ENCODE assay signal across 25 cellular contexts in the genomic region with DNA sequence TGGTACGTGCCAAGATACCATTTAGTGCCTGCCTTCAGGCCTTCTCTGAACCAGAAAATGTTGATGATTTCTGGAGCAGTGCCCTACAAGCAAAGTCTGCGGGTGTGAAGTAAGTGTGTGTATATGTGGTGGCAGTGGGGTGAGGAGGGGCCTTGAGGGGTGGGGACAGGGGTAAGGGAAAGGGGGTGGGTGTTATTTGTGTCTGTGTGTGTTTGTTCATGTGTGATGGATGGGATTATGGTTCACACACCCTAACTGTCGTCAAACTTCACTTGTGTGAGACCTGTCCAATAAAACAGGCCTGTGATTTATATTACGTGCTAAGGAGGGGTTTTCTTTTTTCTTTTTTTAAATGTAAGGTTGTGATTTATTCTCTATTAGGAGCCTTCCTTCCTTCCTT.
"Had no signal": no experiment of that assay in that cellular context is flagged by ENCODE, and none has a peak within 500 bp of the region (broad histone marks: within the 10 kb centered on the region; RNA-seq: fewer than 3 reads in every experiment).

No MANE protein-coding gene starts in this region.

- H3K27ac Mint-ChIP-seq: natural killer cell; stimulated activated naive CD8-positive, alpha-beta T cell treated with anti-CD3 and anti-CD28 coated beads, Interleukin-15, amount 100 ng/mL, for 72 hours had no signal

- H3K4me3 Mint-ChIP-seq: effector memory CD8-positive, alpha-beta T cell; natural killer cell; neural crest cell; stimulated activated naive CD8-positive, alpha-beta T cell treated with anti-CD3 and anti-CD28 coated beads, Interleukin-15, amount 100 ng/mL, for 72 hours had no signal

- H3K36me3 Mint-ChIP-seq: natural killer cell had no signal

- DNase-seq: cortex of kidney; effector memory CD8-positive, alpha-beta T cell; foreskin fibroblast; heart left ventricle; left cardiac atrium; left ventricle myocardium inferior; lower lobe of right lung; natural killer cell; stimulated activated CD4-positive, alpha-beta T cell treated with anti-CD3 and anti-CD28 coated beads, Interleukin-12 subunit alpha, Interleukin-12 subunit beta, amount 100 ng/mL, for 4 hours; stimulated activated CD4-positive, alpha-beta T cell treated with anti-CD3 and anti-CD28 coated beads, Interleukin-1b, Interleukin-23, amount 100 ng/mL, for 48 hours; stimulated activated CD4-positive, alpha-beta T cell treated with anti-CD3 and anti-CD28 coated beads, Interleukin-4, amount 100 ng/mL, for 1 hour; stimulated activated CD8-positive, alpha-beta memory T cell treated with anti-CD3 and anti-CD28 coated beads, Interleukin-4, amount 100 ng/mL, for 48 hours; stimulated activated naive CD4-positive, alpha-beta T cell; stimulated activated naive CD8-positive, alpha-beta T cell treated with anti-CD3 and anti-CD28 coated beads, Interleukin-15, amount 100 ng/mL, for 72 hours; transverse colon; upper lobe of right lung; uterus had no signal

- H3K4me1 Mint-ChIP-seq: natural killer cell; neural crest cell; stimulated activated naive CD8-positive, alpha-beta T cell treated with anti-CD3 and anti-CD28 coated beads, Interleukin-15, amount 100 ng/mL, for 72 hours had no signal

- H3K4me3 ChIP-seq: gastroesophageal sphincter, heart left ventricle, hepatocyte, left ventricle myocardium inferior, lower lobe of right lung, prostate gland, right atrium auricular region, smooth muscle cell, suprapubic skin, transverse colon, upper lobe of right lung, uterus had no signal

- H3K9me3 Mint-ChIP-seq: effector memory CD8-positive, alpha-beta T cell; natural killer cell; neural crest cell; stimulated activated naive CD8-positive, alpha-beta T cell treated with anti-CD3 and anti-CD28 coated beads, Interleukin-15, amount 100 ng/mL, for 72 hours had no signal

- H3K27me3 Mint-ChIP-seq: effector memory CD8-positive, alpha-beta T cell; stimulated activated naive CD8-positive, alpha-beta T cell treated with anti-CD3 and anti-CD28 coated beads, Interleukin-15, amount 100 ng/mL, for 72 hours had no signal

- H3K4me1 ChIP-seq: gastroesophageal sphincter, lower lobe of right lung, prostate gland, right atrium auricular region, suprapubic skin, transverse colon, upper lobe of right lung, uterus had no signal

- ATAC-seq: effector memory CD8-positive, alpha-beta T cell; gastroesophageal sphincter; left cardiac atrium; lower lobe of right lung; natural killer cell; sciatic nerve; stimulated activated naive CD8-positive, alpha-beta T cell treated with anti-CD3 and anti-CD28 coated beads, Interleukin-15, amount 100 ng/mL, for 72 hours; upper lobe of right lung had no signal

- H3K9me3 ChIP-seq: gastroesophageal sphincter, heart left ventricle, left ventricle myocardium inferior, lower lobe of right lung, prostate gland, right atrium auricular region, suprapubic skin, transverse colon, upper lobe of right lung, uterus had no signal

- H3K27me3 ChIP-seq: gastroesophageal sphincter, heart left ventricle, hepatocyte, right atrium auricular region, suprapubic skin, transverse colon, upper lobe of right lung, uterus had no signal

- H3K36me3 ChIP-seq: prostate gland, transverse colon, uterus had no signal

- H3K27ac ChIP-seq: gastroesophageal sphincter, hepatocyte, left ventricle myocardium inferior, lower lobe of right lung, prostate gland, right atrium auricular region, suprapubic skin, transverse colon, upper lobe of right lung, uterus had no signal
